In the genomic region with DNA sequence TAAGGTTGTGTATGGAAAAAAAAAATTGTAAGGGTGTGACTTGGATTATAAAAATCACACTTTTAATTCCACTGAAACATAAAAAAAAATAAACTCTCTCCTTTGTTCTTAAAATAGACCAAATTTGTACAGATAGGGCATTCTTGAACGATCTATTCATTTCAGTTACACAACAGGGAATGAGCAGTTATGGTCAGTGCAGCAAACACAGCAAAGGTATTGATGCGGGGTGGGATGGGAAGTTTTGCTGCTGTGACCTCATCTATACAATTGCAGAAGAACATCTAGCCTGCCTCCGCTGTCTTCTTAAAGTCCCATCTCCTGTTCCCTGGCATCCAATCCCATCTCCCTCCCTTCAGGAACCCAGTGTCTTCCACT, we compare ENCODE assay signal across 33 cellular contexts.
DNase-seq lines count a peak whose midpoint lies in the region; ATAC-seq and TF ChIP-seq lines count a peak whose summit lies in the region.
"Had no signal": no experiment of that assay in that cellular context is flagged by ENCODE, and none has a peak within 500 bp of the region (broad histone marks: within the 10 kb centered on the region; RNA-seq: fewer than 3 reads in every experiment).

No MANE protein-coding gene starts in this region.

- DNase-seq in AG08396 (ENCODE audit: low spot score) (peak; percentile 12), SK-N-SH (no peak), fibroblast of mammary gland (ENCODE audit: low read depth) (peak; percentile 67), osteocyte (ENCODE audit: extremely low spot score, unreplicated experiment) (no peak), WTC11 (ENCODE audit: low spot score) (no peak)
- DNase-seq: activated CD4-positive, alpha-beta memory T cell treated with anti-CD3 and anti-CD28 coated beads for 36 hours; activated CD4-positive, CD25-positive, alpha-beta regulatory T cell treated with anti-CD3 and anti-CD28 coated beads, Interleukin-2, amount 50 U/mL, for 72 hours; activated CD8-positive, alpha-beta memory T cell treated with anti-CD3 and anti-CD28 coated beads, Interleukin-2, amount 50 U/mL, for 48 hours; BE2C; CD8-positive, alpha-beta memory T cell; DMS 273 treated with DMSO at 0.1 percent for 48 hours; dorsolateral prefrontal cortex; H9; KBM-7; lower lobe of right lung; NCI-H1436; NCI-H2081 treated with DMSO at 0.1 percent for 48 hours; NCI-H446; NCI-H774; posterior cingulate gyrus; right cardiac atrium; stimulated activated CD4-positive, alpha-beta T cell treated with anti-CD3 and anti-CD28 coated beads, Interleukin-4, amount 100 ng/mL, for 1 hour; substantia nigra; uterus had no signal

- no peak overlapping the region for H2AFZ ChIP-seq in SK-N-SH (ENCODE audit: low read depth)

- H3K4me1 Mint-ChIP-seq in osteocyte (ENCODE audit: unreplicated experiment) (peaks cover 57% of the 10 kb centered on the region), WTC11 (peaks cover 35% of the 10 kb centered on the region)
- H3K4me1 Mint-ChIP-seq: activated naive CD4-positive, alpha-beta T cell treated with anti-CD3 and anti-CD28 coated beads, Interleukin-2, amount 50 U/mL, for 24 hours; activated T-helper 17 cell treated with anti-CD3 and anti-CD28 coated beads, Interleukin-2, amount 50 U/mL, for 72 hours; CD8-positive, alpha-beta memory T cell; central memory CD8-positive, alpha-beta T cell had no signal

- H3K4me3 Mint-ChIP-seq in osteocyte (ENCODE audit: unreplicated experiment) (no peak overlapping the region), WTC11 (no peak overlapping the region)
- H3K4me3 Mint-ChIP-seq: activated CD4-positive, alpha-beta memory T cell treated with anti-CD3 and anti-CD28 coated beads for 36 hours; activated naive CD4-positive, alpha-beta T cell treated with anti-CD3 and anti-CD28 coated beads, Interleukin-2, amount 50 U/mL, for 24 hours; activated T-helper 17 cell treated with anti-CD3 and anti-CD28 coated beads, Interleukin-2, amount 50 U/mL, for 72 hours; CD8-positive, alpha-beta memory T cell; central memory CD8-positive, alpha-beta T cell; H9; neural crest cell; T-helper 1 cell treated with Interleukin-12 subunit alpha and Interleukin-12 subunit beta and Interleukin-4 antibody, amounts not matched to agents 30 μg/mL and 1 μg/mL, for 36 hours had no signal

- peak overlapping the region; percentile 89 to 96 for H3K27ac ChIP-seq in SK-N-SH (ENCODE audit: low read depth in 2 of 2, low read length in 1 of 2)
- H3K27ac ChIP-seq: dorsolateral prefrontal cortex, lower lobe of right lung, SJSA1, uterus had no signal

- POLR2A ChIA-PET in SK-N-SH (lab: Yijun Ruan, JAX), result no interaction called here
- POLR2A ChIA-PET in WTC11 (lab: Charles Lee), result no interaction called here

- 93% methylated on average over 3 of the region's 3 CpGs for WGBS in SK-N-SH (ENCODE audit: low lambda C conversion rate)

- H3F3A ChIP-seq in SK-N-SH (replicated peaks; ENCODE audit: insufficient read depth), result peaks cover 61% of the 10 kb centered on the region

- no peaks in the 10 kb centered on the region for H3K9me3 ChIP-seq in SK-N-SH
- H3K9me3 ChIP-seq: BE2C, lower lobe of right lung, SJSA1, uterus had no signal

- no peak for TF ChIP-seq EP300 in SK-N-SH (IDR thresholded peaks at IDR 0.05; ENCODE audit: borderline replicate concordance in 1 of 2, low read depth in 1 of 2, low read length in 1 of 2)

- no peak overlapping the region for H3K4me3 ChIP-seq in SK-N-SH (ENCODE audit: low read depth in 2 of 2, low read length in 1 of 2)
- H3K4me3 ChIP-seq in fibroblast of mammary gland (ENCODE audit: control insufficient read depth, low read depth, low read length), result no peak overlapping the region
- H3K4me3 ChIP-seq: dorsolateral prefrontal cortex, lower lobe of right lung, SJSA1, uterus had no signal

- no peaks in the 10 kb centered on the region for H3K36me3 Mint-ChIP-seq in osteocyte (ENCODE audit: unreplicated experiment)
- peaks cover 4% of the 10 kb centered on the region; the same call in 1 of the 2 replicates for H3K36me3 Mint-ChIP-seq in WTC11
- H3K36me3 Mint-ChIP-seq: activated CD4-positive, alpha-beta memory T cell treated with anti-CD3 and anti-CD28 coated beads for 36 hours; activated naive CD4-positive, alpha-beta T cell treated with anti-CD3 and anti-CD28 coated beads, Interleukin-2, amount 50 U/mL, for 24 hours; CD8-positive, alpha-beta memory T cell had no signal

- H3K27ac Mint-ChIP-seq in osteocyte (ENCODE audit: unreplicated experiment) (peak overlapping the region; percentile 79), WTC11 (no peak overlapping the region)
- H3K27ac Mint-ChIP-seq: activated CD4-positive, alpha-beta memory T cell treated with anti-CD3 and anti-CD28 coated beads for 36 hours; activated naive CD4-positive, alpha-beta T cell treated with anti-CD3 and anti-CD28 coated beads, Interleukin-2, amount 50 U/mL, for 24 hours; activated T-helper 17 cell treated with anti-CD3 and anti-CD28 coated beads, Interleukin-2, amount 50 U/mL, for 72 hours; CD8-positive, alpha-beta memory T cell; T-helper 1 cell treated with Interleukin-12 subunit alpha and Interleukin-12 subunit beta and Interleukin-4 antibody, amounts not matched to agents 30 μg/mL and 1 μg/mL, for 36 hours had no signal

- H3K4me2 ChIP-seq in SK-N-SH, result peak overlapping the region; percentile 27

- no peaks in the 10 kb centered on the region for H3K9me2 ChIP-seq in SK-N-SH

- no peaks in the 10 kb centered on the region for H3K27me3 ChIP-seq in SK-N-SH (ENCODE audit: insufficient read depth)
- H3K27me3 ChIP-seq: BE2C, dorsolateral prefrontal cortex, SJSA1, uterus had no signal

- ATAC-seq in HG03565 (IDR thresholded peaks at IDR 0.05; ENCODE audit: unreplicated experiment) (no peak), HG03442 (IDR thresholded peaks at IDR 0.05; ENCODE audit: unreplicated experiment) (no peak), HG02623 (IDR thresholded peaks at IDR 0.05; ENCODE audit: unreplicated experiment) (no peak), WTC11 (no peak)
- ATAC-seq: activated T-helper 17 cell treated with anti-CD3 and anti-CD28 coated beads, Interleukin-2, amount 50 U/mL, for 72 hours; lower lobe of right lung; right cardiac atrium had no signal

- H3K36me3 ChIP-seq in SK-N-SH (replicated peaks in 1 of 2; ENCODE audit: control insufficient read depth in 1 of 2, insufficient read depth in 2 of 2, low read length in 1 of 2), result peaks cover 0 to 17% of the 10 kb centered on the region in 2 experiments
- H3K36me3 ChIP-seq: BE2C, lower lobe of right lung, SJSA1, uterus had no signal

- H3K27me3 Mint-ChIP-seq in osteocyte (ENCODE audit: unreplicated experiment) (no peaks in the 10 kb centered on the region), WTC11 (ENCODE audit: low read depth) (peaks cover 4% of the 10 kb centered on the region; the same call in 1 of the 2 replicates)
- H3K27me3 Mint-ChIP-seq: activated CD4-positive, alpha-beta memory T cell treated with anti-CD3 and anti-CD28 coated beads for 36 hours; activated T-helper 17 cell treated with anti-CD3 and anti-CD28 coated beads, Interleukin-2, amount 50 U/mL, for 72 hours; CD8-positive, alpha-beta memory T cell; central memory CD8-positive, alpha-beta T cell had no signal

- no peak for TF ChIP-seq CTCF in SK-N-SH (IDR thresholded peaks at IDR 0.05)
- no peak for TF ChIP-seq CTCF in fibroblast of mammary gland (conservative IDR thresholded peaks at IDR 0.05; ENCODE audit: control insufficient read depth, insufficient read depth, low read depth, low read length)
- no peak for TF ChIP-seq CTCF in osteocyte (IDR thresholded peaks at IDR 0.05)
- TF ChIP-seq CTCF in WTC11 (IDR thresholded peaks at IDR 0.05), result no peak

- H3K9me3 Mint-ChIP-seq in osteocyte (ENCODE audit: unreplicated experiment) (no peaks in the 10 kb centered on the region), WTC11 (peaks cover 7% of the 10 kb centered on the region; the same call in 1 of the 2 replicates)
- H3K9me3 Mint-ChIP-seq: activated naive CD4-positive, alpha-beta T cell treated with anti-CD3 and anti-CD28 coated beads, Interleukin-2, amount 50 U/mL, for 24 hours; H9; neural crest cell; T-helper 1 cell treated with Interleukin-12 subunit alpha and Interleukin-12 subunit beta and Interleukin-4 antibody, amounts not matched to agents 30 μg/mL and 1 μg/mL, for 36 hours had no signal

- H4K20me1 ChIP-seq in SK-N-SH (ENCODE audit: insufficient read depth), result no peaks in the 10 kb centered on the region

- TF ChIP-seq RAD21 in SK-N-SH (IDR thresholded peaks at IDR 0.05; ENCODE audit: low read length), result no peak

- peak overlapping the region; percentile 10 for H3K9ac ChIP-seq in SK-N-SH

- CTCF ChIA-PET in SK-N-SH (lab: Yijun Ruan, JAX) (interaction anchor here (0.7 to 1.4 kb wide), 4 partner anchors 12 to 384 kb away, joined by 3 to 6 read pairs (median 3); no protein-coding TSS in a partner anchor), WTC11 (lab: Charles Lee) (interaction anchor here (0.9 kb wide), 1 partner anchor 11 kb away, joined by 3 read pairs; no protein-coding TSS in a partner anchor)

- peaks cover 31 to 49% of the 10 kb centered on the region in 2 experiments for H3K4me1 ChIP-seq in SK-N-SH (ENCODE audit: control insufficient read depth in 1 of 2, insufficient read depth in 2 of 2, low read depth in 1 of 2, low read length in 1 of 2)
- H3K4me1 ChIP-seq: uterus had no signal

- H3K79me2 ChIP-seq in SK-N-SH (ENCODE audit: insufficient read depth), result peaks cover 41% of the 10 kb centered on the region; the same call in 1 of the 2 replicates

TF ChIP-seq in SK-N-SH, 30 proteins besides CTCF, POLR2A, EP300 and RAD21 (continues in another document):
- TF ChIP-seq USF1 (IDR thresholded peaks at IDR 0.05; ENCODE audit: borderline replicate concordance, low read depth) (no peak), EZH2phosphoT487 (IDR thresholded peaks at IDR 0.05; ENCODE audit: borderline replicate concordance, low read depth) (no peak), TCF12 (IDR thresholded peaks at IDR 0.05) (no peak), MXI1 (IDR thresholded peaks at IDR 0.05; ENCODE audit: low read depth, low read length) (no peak)

TF ChIP-seq in WTC11, 78 proteins besides CTCF, POLR2A, EP300 and RAD21:
- TF ChIP-seq, protein P1, sequence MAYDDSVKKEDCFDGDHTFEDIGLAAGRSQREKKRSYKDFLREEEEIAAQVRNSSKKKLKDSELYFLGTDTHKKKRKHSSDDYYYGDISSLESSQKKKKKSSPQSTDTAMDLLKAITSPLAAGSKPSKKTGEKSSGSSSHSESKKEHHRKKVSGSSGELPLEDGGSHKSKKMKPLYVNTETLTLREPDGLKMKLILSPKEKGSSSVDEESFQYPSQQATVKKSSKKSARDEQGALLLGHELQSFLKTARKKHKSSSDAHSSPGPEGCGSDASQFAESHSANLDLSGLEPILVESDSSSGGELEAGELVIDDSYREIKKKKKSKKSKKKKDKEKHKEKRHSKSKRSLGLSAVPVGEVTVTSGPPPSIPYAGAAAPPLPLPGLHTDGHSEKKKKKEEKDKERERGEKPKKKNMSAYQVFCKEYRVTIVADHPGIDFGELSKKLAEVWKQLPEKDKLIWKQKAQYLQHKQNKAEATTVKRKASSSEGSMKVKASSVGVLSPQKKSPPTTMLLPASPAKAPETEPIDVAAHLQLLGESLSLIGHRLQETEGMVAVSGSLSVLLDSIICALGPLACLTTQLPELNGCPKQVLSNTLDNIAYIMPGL (CRISPR knock-in tag; IDR thresholded peaks at IDR 0.05), result no peak
- TF ChIP-seq HMGA2 (CRISPR knock-in tag; IDR thresholded peaks at IDR 0.05) (no peak), ATF1 (CRISPR knock-in tag; IDR thresholded peaks at IDR 0.05) (no peak)
TF ChIP-seq in WTC11: peak in this region for 0.

Comparison
In these comparisons a context has a peak if more than half of its experiments do, and no peak if none do; other contexts are left out.
1. DNase-seq: peak in AG08396 (single experiment) and fibroblast of mammary gland (single experiment); none in SK-N-SH (single experiment), osteocyte (single experiment) and WTC11 (single experiment).